In genomic region chr2:118848381-118849225, GRCh38 we compare ENCODE assay signal across 12 cellular contexts. TPM values are rescaled to one million over a fixed set of nuclear protein-coding genes. Genes with fewer than 3 reads are reported as not detected.
A peak's percentile ranks its signal among the peaks of the same experiment; 100 is the strongest.
DNase-seq lines count a peak whose midpoint lies in the region; ATAC-seq and TF ChIP-seq lines count a peak whose summit lies in the region.
"Had no signal": no experiment of that assay in that cellular context is flagged by ENCODE, and none has a peak within 500 bp of the region (broad histone marks: within the 10 kb centered on the region; RNA-seq: fewer than 3 reads in every experiment).

No MANE protein-coding gene starts in this region.

- H3K9me3 Mint-ChIP-seq in CD8-positive, alpha-beta memory T cell: peaks cover 0 to 5% (median 2%) of the 10 kb centered on the region in 5 donors
- H3K9me3 Mint-ChIP-seq in endodermal cell: no peaks in the 10 kb centered on the region

- TF ChIP-seq POLR2A in ovary (IDR thresholded peaks at IDR 0.05): no peak

- H3K4me2 ChIP-seq in osteoblast (ENCODE audit: insufficient read depth, low read length): peak overlapping the region; percentile 69

- H3K9ac ChIP-seq in HUES64 (ENCODE audit: low read depth, low read length): no peak overlapping the region
- no peak overlapping the region for H3K9ac ChIP-seq in endodermal cell (ENCODE audit: extremely low read depth, low read length, poor library complexity, severe bottlenecking)

- CTCF ChIA-PET in CD8-positive, alpha-beta memory T cell (lab: Charles Lee): interaction anchor here (1.5 kb wide), 1 partner anchor 34 kb away, joined by 5 read pairs; no protein-coding TSS in a partner anchor

- peak overlapping the region in 5 of 7 donors; percentile 12 to 60 (median 50) for H3K4me3 Mint-ChIP-seq in CD8-positive, alpha-beta memory T cell
- H3K4me3 Mint-ChIP-seq in endodermal cell: peak overlapping the region; percentile 34

- peaks cover 0 to 2% (median 0%) of the 10 kb centered on the region in 3 donors for H3K36me3 Mint-ChIP-seq in CD8-positive, alpha-beta memory T cell
- H3K36me3 Mint-ChIP-seq in endodermal cell (ENCODE audit: low read depth): no peaks in the 10 kb centered on the region

- WGBS in HUES64: 1% methylated on average over 46 of the region's 46 CpGs
- WGBS in endodermal cell (ENCODE audit: insufficient coverage in 1 of 2, insufficient read length in 1 of 2), 2 experiments: 0 to 4% methylated on average over 10 to 46 of the region's 46 CpGs
- 4 to 5% (median 4%) methylated on average over 46 of the region's 46 CpGs for WGBS in ovary, 3 donors

- H3K4me3 ChIP-seq in CD8-positive, alpha-beta memory T cell (ENCODE audit: low read length): no peak overlapping the region
- H3K4me3 ChIP-seq in HUES64 (ENCODE audit: low read length): peak overlapping the region; percentile 29; the same call in 1 of the 2 replicates
- H3K4me3 ChIP-seq in endodermal cell (ENCODE audit: low read length): no peak overlapping the region
- H3K4me3 ChIP-seq in osteoblast (ENCODE audit: insufficient read depth, low read length): no peak overlapping the region
- H3K4me3 ChIP-seq in ovary: no peak overlapping the region

- H3K27me3 Mint-ChIP-seq in CD8-positive, alpha-beta memory T cell: peaks cover 75 to 87% of the 10 kb centered on the region in 2 donors
- H3K27me3 Mint-ChIP-seq in endodermal cell (ENCODE audit: insufficient read depth): peaks cover 96% of the 10 kb centered on the region

- no peak for TF ChIP-seq EP300 in ovary (IDR thresholded peaks at IDR 0.05)

- TF ChIP-seq CTCF in endodermal cell (conservative IDR thresholded peaks at IDR 0.05): no peak
- no peak for TF ChIP-seq CTCF in osteoblast (IDR thresholded peaks at IDR 0.05; ENCODE audit: extremely low read depth, low read depth, low read length)
- TF ChIP-seq CTCF in ovary (IDR thresholded peaks at IDR 0.05): no peak

- H3K36me3 ChIP-seq in CD8-positive, alpha-beta memory T cell (ENCODE audit: insufficient read depth, low read length): no peaks in the 10 kb centered on the region
- H3K36me3 ChIP-seq in HUES64 (ENCODE audit: insufficient read depth, low read length): no peaks in the 10 kb centered on the region
- H3K36me3 ChIP-seq in endodermal cell (ENCODE audit: control insufficient read depth, insufficient read depth, low read length): no peaks in the 10 kb centered on the region
- H3K36me3 ChIP-seq in osteoblast (ENCODE audit: insufficient read depth, low read length): no peaks in the 10 kb centered on the region
- no peaks in the 10 kb centered on the region for H3K36me3 ChIP-seq in ovary

- DNase-seq in CD8-positive, alpha-beta memory T cell: no peak
- DNase-seq in endodermal cell: peak; percentile 82
- peak; percentile 69 for DNase-seq in osteoblast (ENCODE audit: insufficient read length, low spot score, missing footprints)
- no peak for DNase-seq in ovary
- DNase-seq in LoVo (ENCODE audit: low spot score): no peak
- DNase-seq in SIG-M5 treated with dmso at 0.1 percent for 504 hours (lab: John Stamatoyannopoulos, UW; ENCODE audit: unreplicated experiment): no peak
- DNase-seq: GDM1; small intestine; stimulated activated naive CD4-positive, alpha-beta T cell treated with Interleukin-2 at 50 U/mL for 16 hours had no signal

- ATAC-seq in GM21515 (IDR thresholded peaks at IDR 0.05; ENCODE audit: unreplicated experiment): no peak

- intact Hi-C loops in ovary (cut with DNase I): no loop called here

- H3K4me1 ChIP-seq in CD8-positive, alpha-beta memory T cell (ENCODE audit: insufficient read depth, low read length): no peaks in the 10 kb centered on the region
- peaks cover 38% of the 10 kb centered on the region for H3K4me1 ChIP-seq in HUES64 (ENCODE audit: insufficient read depth, low read length)
- peaks cover 10% of the 10 kb centered on the region for H3K4me1 ChIP-seq in endodermal cell (ENCODE audit: control insufficient read depth, insufficient read depth, low read length)
- H3K4me1 ChIP-seq in osteoblast (ENCODE audit: insufficient read depth, low read length): no peaks in the 10 kb centered on the region
- no peaks in the 10 kb centered on the region for H3K4me1 ChIP-seq in ovary (ENCODE audit: insufficient read depth)

- POLR2A ChIA-PET in CD8-positive, alpha-beta memory T cell (lab: Charles Lee): no interaction called here

- peaks cover 54% of the 10 kb centered on the region for H3K27me3 ChIP-seq in CD8-positive, alpha-beta memory T cell (ENCODE audit: insufficient read depth, low read length, poor library complexity, severe bottlenecking)
- H3K27me3 ChIP-seq in HUES64 (ENCODE audit: insufficient read depth, low read length): peaks cover 100% of the 10 kb centered on the region
- peaks cover 98% of the 10 kb centered on the region for H3K27me3 ChIP-seq in endodermal cell (ENCODE audit: control insufficient read depth, insufficient read depth, low read length, poor library complexity, severe bottlenecking)
- H3K27me3 ChIP-seq in osteoblast (ENCODE audit: insufficient read depth, low read length): peaks cover 88% of the 10 kb centered on the region
- H3K27me3 ChIP-seq in ovary: no peaks in the 10 kb centered on the region
- H3K27me3 ChIP-seq: SJSA1 had no signal

- peaks cover 13 to 32% (median 15%) of the 10 kb centered on the region in 3 donors for H3K4me1 Mint-ChIP-seq in CD8-positive, alpha-beta memory T cell
- peaks cover 44% of the 10 kb centered on the region for H3K4me1 Mint-ChIP-seq in endodermal cell

- peaks cover 4% of the 10 kb centered on the region for H3K79me2 ChIP-seq in osteoblast (ENCODE audit: insufficient read depth, low read length)

- no peak overlapping the region for H3K27ac ChIP-seq in CD8-positive, alpha-beta memory T cell (ENCODE audit: low read depth, low read length)
- H3K27ac ChIP-seq in HUES64 (ENCODE audit: low read depth, low read length): no peak overlapping the region
- no peak overlapping the region for H3K27ac ChIP-seq in endodermal cell (ENCODE audit: low read depth, low read length)
- H3K27ac ChIP-seq in osteoblast (ENCODE audit: low read depth, low read length): no peak overlapping the region
- H3K27ac ChIP-seq in ovary: no peak overlapping the region
- H3K27ac ChIP-seq: SJSA1 had no signal

- H3K27ac Mint-ChIP-seq in CD8-positive, alpha-beta memory T cell: no peak overlapping the region
- H3K27ac Mint-ChIP-seq in endodermal cell: no peak overlapping the region

- no peaks in the 10 kb centered on the region for H3K9me3 ChIP-seq in CD8-positive, alpha-beta memory T cell (ENCODE audit: low read length)
- H3K9me3 ChIP-seq in HUES64 (ENCODE audit: insufficient read depth, low read depth, low read length): no peaks in the 10 kb centered on the region
- no peaks in the 10 kb centered on the region for H3K9me3 ChIP-seq in endodermal cell (ENCODE audit: control insufficient read depth, low read length)
- H3K9me3 ChIP-seq in osteoblast (ENCODE audit: low read depth, low read length): no peaks in the 10 kb centered on the region
- H3K9me3 ChIP-seq in ovary: no peaks in the 10 kb centered on the region
- H3K9me3 ChIP-seq: SJSA1 had no signal

- H4K20me1 ChIP-seq in osteoblast (ENCODE audit: insufficient read depth, low read length): no peaks in the 10 kb centered on the region

- H2AFZ ChIP-seq in osteoblast (ENCODE audit: low read length): no peak overlapping the region

RNA-seq across cellular contexts. Expression of gene EN1, which starts 1.2 kb away (rescaled TPM):
- not detected for total RNA-seq in CD8-positive, alpha-beta memory T cell
- not detected for polyA plus RNA-seq in CD8-positive, alpha-beta memory T cell
- polyA plus RNA-seq in HUES64 (2013, experiment 1 of 2): 0.35 TPM
- 0.25 TPM for polyA plus RNA-seq in HUES64 (2013, experiment 2 of 2)
- total RNA-seq in endodermal cell (not detected), osteoblast (0.29 and 0.72 TPM in 2 replicates), ovary (not detected)
- 0.39 TPM for polyA plus RNA-seq in endodermal cell (2013, experiment 1 of 2)
- polyA plus RNA-seq in endodermal cell (2013, experiment 2 of 2): 0.54 TPM
- not detected for polyA plus RNA-seq in ovary
- polyA plus RNA-seq: small intestine had no signal

Comparison
In these comparisons a context has a peak if more than half of its experiments do, and no peak if none do; other contexts are left out.
1. DNase-seq: peak in endodermal cell (single experiment) and osteoblast (single experiment); none in CD8-positive, alpha-beta memory T cell (0 of 5), ovary (0 of 5), LoVo (single experiment) and SIG-M5 treated with dmso at 0.1 percent for 504 hours (single experiment).